Comparison of ENCODE assay signal across 17 cellular contexts in genomic region chr1:216749219-216749618, GRCh38. TPM values are rescaled to one million over a fixed set of nuclear protein-coding genes. Genes with fewer than 3 reads are reported as not detected.
"Had no signal": no experiment of that assay in that cellular context is flagged by ENCODE, and none has a peak within 500 bp of the region (broad histone marks: within the 10 kb centered on the region; RNA-seq: fewer than 3 reads in every experiment).

No MANE protein-coding gene starts in this region.

- H3K4me3 ChIP-seq: lung, right lobe of liver, spleen, testis, upper lobe of left lung had no signal

- H3K36me3 Mint-ChIP-seq: naive thymus-derived CD4-positive, alpha-beta T cell had no signal

- H3K4me1 Mint-ChIP-seq: activated naive CD8-positive, alpha-beta T cell treated with anti-CD3 and anti-CD28 coated beads, Interleukin-2, amount 50 U/mL, for 24 hours; activated T-helper 17 cell treated with anti-CD3 and anti-CD28 coated beads, Interleukin-2, amount 50 U/mL, for 72 hours; naive thymus-derived CD4-positive, alpha-beta T cell; stimulated activated naive CD8-positive, alpha-beta T cell treated with anti-CD3 and anti-CD28 coated beads, Interleukin-15, amount 100 ng/mL, for 72 hours had no signal

- H3K9me3 Mint-ChIP-seq: activated naive CD4-positive, alpha-beta T cell treated with anti-CD3 and anti-CD28 coated beads for 36 hours; activated naive CD8-positive, alpha-beta T cell treated with anti-CD3 and anti-CD28 coated beads, Interleukin-2, amount 50 U/mL, for 24 hours; activated T-helper 17 cell treated with anti-CD3 and anti-CD28 coated beads, Interleukin-2, amount 50 U/mL, for 72 hours had no signal

- H3K4me3 Mint-ChIP-seq: activated naive CD4-positive, alpha-beta T cell treated with anti-CD3 and anti-CD28 coated beads for 36 hours; activated naive CD8-positive, alpha-beta T cell treated with anti-CD3 and anti-CD28 coated beads, Interleukin-2, amount 50 U/mL, for 24 hours; activated T-helper 17 cell treated with anti-CD3 and anti-CD28 coated beads, Interleukin-2, amount 50 U/mL, for 72 hours; naive thymus-derived CD4-positive, alpha-beta T cell; stimulated activated naive CD8-positive, alpha-beta T cell treated with anti-CD3 and anti-CD28 coated beads, Interleukin-15, amount 100 ng/mL, for 72 hours had no signal

- DNase-seq: activated CD4-positive, alpha-beta T cell treated with anti-CD3 and anti-CD28 coated beads, Interleukin-2, amount 50 U/mL, for 4 hours; activated CD4-positive, CD25-positive, alpha-beta regulatory T cell treated with anti-CD3 and anti-CD28 coated beads, Interleukin-2, amount 50 U/mL, for 72 hours; activated naive CD4-positive, alpha-beta T cell treated with anti-CD3 and anti-CD28 coated beads for 36 hours; activated naive CD8-positive, alpha-beta T cell treated with anti-CD3 and anti-CD28 coated beads, Interleukin-2, amount 50 U/mL, for 24 hours; aorta; cerebellar nuclear complex; effector memory CD4-positive, alpha-beta T cell; foreskin melanocyte; naive thymus-derived CD4-positive, alpha-beta T cell; right lobe of liver; spleen; stimulated activated CD4-positive, alpha-beta T cell treated with anti-CD3 and anti-CD28 coated beads, Interleukin-1b, Interleukin-23, amount 100 ng/mL, for 48 hours; stimulated activated naive CD8-positive, alpha-beta T cell treated with anti-CD3 and anti-CD28 coated beads, Interleukin-15, amount 100 ng/mL, for 72 hours; testis; upper lobe of left lung had no signal

- H3K36me3 ChIP-seq: right lobe of liver, spleen, upper lobe of left lung had no signal

- H3K27me3 ChIP-seq: right lobe of liver, spleen, testis, upper lobe of left lung had no signal

- H3K4me1 ChIP-seq: right lobe of liver, testis, upper lobe of left lung had no signal

- H3K27ac Mint-ChIP-seq: activated naive CD4-positive, alpha-beta T cell treated with anti-CD3 and anti-CD28 coated beads for 36 hours; activated naive CD8-positive, alpha-beta T cell treated with anti-CD3 and anti-CD28 coated beads, Interleukin-2, amount 50 U/mL, for 24 hours; activated T-helper 17 cell treated with anti-CD3 and anti-CD28 coated beads, Interleukin-2, amount 50 U/mL, for 72 hours; naive thymus-derived CD4-positive, alpha-beta T cell; stimulated activated naive CD8-positive, alpha-beta T cell treated with anti-CD3 and anti-CD28 coated beads, Interleukin-15, amount 100 ng/mL, for 72 hours had no signal

- H3K9me3 ChIP-seq: right lobe of liver, spleen, testis, upper lobe of left lung had no signal

- H3K27ac ChIP-seq: right lobe of liver, testis, upper lobe of left lung had no signal

- H3K27me3 Mint-ChIP-seq: activated naive CD8-positive, alpha-beta T cell treated with anti-CD3 and anti-CD28 coated beads, Interleukin-2, amount 50 U/mL, for 24 hours; activated T-helper 17 cell treated with anti-CD3 and anti-CD28 coated beads, Interleukin-2, amount 50 U/mL, for 72 hours; naive thymus-derived CD4-positive, alpha-beta T cell; stimulated activated naive CD8-positive, alpha-beta T cell treated with anti-CD3 and anti-CD28 coated beads, Interleukin-15, amount 100 ng/mL, for 72 hours had no signal

- ATAC-seq: activated naive CD8-positive, alpha-beta T cell treated with anti-CD3 and anti-CD28 coated beads, Interleukin-2, amount 50 U/mL, for 24 hours; activated T-helper 17 cell treated with anti-CD3 and anti-CD28 coated beads, Interleukin-2, amount 50 U/mL, for 72 hours; naive thymus-derived CD4-positive, alpha-beta T cell; stimulated activated naive CD8-positive, alpha-beta T cell treated with anti-CD3 and anti-CD28 coated beads, Interleukin-15, amount 100 ng/mL, for 72 hours had no signal

RNA-seq across cellular contexts. Expression of gene ESRRG, which starts 26.0 kb away (rescaled TPM):
- total RNA-seq: activated naive CD4-positive, alpha-beta T cell treated with anti-CD3 and anti-CD28 coated beads for 36 hours; activated T-helper 17 cell treated with anti-CD3 and anti-CD28 coated beads, Interleukin-2, amount 50 U/mL, for 72 hours; naive thymus-derived CD4-positive, alpha-beta T cell had no signal
- polyA plus RNA-seq: naive thymus-derived CD4-positive, alpha-beta T cell had no signal
